18 cellular contexts compared by ENCODE assay signal in genomic region chr7:151611041-151611440, GRCh38.
DNase-seq lines count a peak whose midpoint lies in the region; ATAC-seq and TF ChIP-seq lines count a peak whose summit lies in the region.
"Had no signal": no experiment of that assay in that cellular context is flagged by ENCODE, and none has a peak within 500 bp of the region (broad histone marks: within the 10 kb centered on the region; RNA-seq: fewer than 3 reads in every experiment).

No MANE protein-coding gene starts in this region.

- no peak overlapping the region for H2BK20ac ChIP-seq in IMR-90 (ENCODE audit: low read depth, low read length)

- H3K9ac ChIP-seq in IMR-90 (ENCODE audit: low read depth, low read length), result no peak overlapping the region
- H3K9ac ChIP-seq: GM23248 had no signal

- H3K27me3 Mint-ChIP-seq in WTC11 (ENCODE audit: low read depth) (no peaks in the 10 kb centered on the region), Caco-2 (ENCODE audit: insufficient read depth, unreplicated experiment) (no peaks in the 10 kb centered on the region)
- H3K27me3 Mint-ChIP-seq: CD4-positive, CD25-positive, alpha-beta regulatory T cell had no signal

- no peak for TF ChIP-seq POLR2A in IMR-90 (IDR thresholded peaks at IDR 0.05; ENCODE audit: low read depth, low read length)

- in situ Hi-C loops in IMR-90 (cut with MboI; ENCODE audit: low sequenced_read_pairs), result no loop called here

- no peak overlapping the region for H2BK15ac ChIP-seq in IMR-90 (ENCODE audit: low read depth, low read length)

- H3K4me1 Mint-ChIP-seq in WTC11, result no peaks in the 10 kb centered on the region
- H3K4me1 Mint-ChIP-seq in Caco-2 (ENCODE audit: low read depth, unreplicated experiment), result no peaks in the 10 kb centered on the region

- TF ChIP-seq RAD21 in IMR-90 (IDR thresholded peaks at IDR 0.05; ENCODE audit: low read length), result no peak

- H3K36me3 ChIP-seq in IMR-90 (ENCODE audit: control insufficient read depth, insufficient read depth, low read length) (no peaks in the 10 kb centered on the region), upper lobe of right lung (peaks cover 4% of the 10 kb centered on the region), Caco-2 (ENCODE audit: control insufficient read depth, insufficient read depth, low read length) (no peaks in the 10 kb centered on the region)

- no peak overlapping the region for H2BK5ac ChIP-seq in IMR-90 (ENCODE audit: low read depth, low read length, poor library complexity, severe bottlenecking)

- no peak overlapping the region for H3K4ac ChIP-seq in IMR-90 (ENCODE audit: low read depth, low read length)

- H3K9me3 Mint-ChIP-seq in WTC11, result no peaks in the 10 kb centered on the region
- H3K9me3 Mint-ChIP-seq in Caco-2 (ENCODE audit: unreplicated experiment), result no peaks in the 10 kb centered on the region
- H3K9me3 Mint-ChIP-seq: CD4-positive, CD25-positive, alpha-beta regulatory T cell; CD8-positive, alpha-beta T cell had no signal

- H3K4me2 ChIP-seq in IMR-90 (ENCODE audit: low read depth, low read length), result no peak overlapping the region

- intact Hi-C loops in IMR-90 (cut with micrococcal nuclease), result no loop called here
- intact Hi-C loops in upper lobe of right lung (cut with DNase I), result no loop called here
- intact Hi-C loops in Caco-2 (cut with micrococcal nuclease; ENCODE audit: unreplicated experiment), result no loop called here

- H4K5ac ChIP-seq in IMR-90 (ENCODE audit: low read depth, low read length), result no peak overlapping the region

- ATAC-seq in IMR-90 (ENCODE audit: low read depth), result no peak
- no peak for ATAC-seq in WTC11
- ATAC-seq in left lobe of liver, result no peak
- ATAC-seq in upper lobe of right lung, result peak; percentile 56
- ATAC-seq: CD8-positive, alpha-beta T cell; GM12878 had no signal

- no peak overlapping the region for H3K18ac ChIP-seq in IMR-90 (ENCODE audit: low read depth, low read length)

- H3K23ac ChIP-seq in IMR-90 (ENCODE audit: low read depth, low read length), result no peak overlapping the region

- peaks cover 38 to 64% of the 10 kb centered on the region in 2 experiments for H3K79me1 ChIP-seq in IMR-90 (ENCODE audit: low read depth in 1 of 2, low read length in 2 of 2)

- H3K56ac ChIP-seq in IMR-90 (ENCODE audit: extremely low read depth, insufficient read depth, low read length), result no peak overlapping the region

- H3K9me3 ChIP-seq in IMR-90 (ENCODE audit: control insufficient read depth, insufficient read depth, low read length) (no peaks in the 10 kb centered on the region), upper lobe of right lung (no peaks in the 10 kb centered on the region), Caco-2 (no peaks in the 10 kb centered on the region)

- H3K27ac ChIP-seq in IMR-90 (ENCODE audit: insufficient read depth, low read length), result no peak overlapping the region
- no peak overlapping the region for H3K27ac ChIP-seq in upper lobe of right lung
- H3K27ac ChIP-seq: GM23248 had no signal

- H2AK5ac ChIP-seq in IMR-90 (ENCODE audit: low read depth, low read length), result no peak overlapping the region

- TF ChIP-seq CTCF in IMR-90 (conservative IDR thresholded peaks at IDR 0.05; ENCODE audit: low read depth, low read length), result no peak
- TF ChIP-seq CTCF in WTC11 (IDR thresholded peaks at IDR 0.05), result no peak
- no peak for TF ChIP-seq CTCF in upper lobe of right lung (IDR thresholded peaks at IDR 0.05)
- no peak for TF ChIP-seq CTCF in Caco-2 (IDR thresholded peaks at IDR 0.05; ENCODE audit: insufficient read depth in 1 of 2, low read depth in 1 of 2, low read length in 1 of 2, severe bottlenecking in 1 of 2, unreplicated experiment in 1 of 2)

- DNase-seq in IMR-90, result no peak
- DNase-seq in WTC11 (ENCODE audit: low spot score), result no peak
- peak; percentile 14 for DNase-seq in left lobe of liver (ENCODE audit: low spot score)
- no peak for DNase-seq in upper lobe of right lung
- no peak for DNase-seq in Caco-2
- no peak for DNase-seq in inferior parietal cortex (ENCODE audit: extremely low spot score)
- DNase-seq in SIG-M5 treated with dmso at 0.1 percent for 504 hours (lab: John Stamatoyannopoulos, UW; ENCODE audit: unreplicated experiment), result no peak
- DNase-seq: C1 segment of cervical spinal cord; CD4-positive, CD25-positive, alpha-beta regulatory T cell; CD8-positive, alpha-beta T cell; DMS 273 treated with DMSO at 0.1 percent for 48 hours; DMS79; EL; GDM1; GM23248; H7; HCEC 1CT had no signal

- H3K36me3 Mint-ChIP-seq in WTC11 (peaks cover 2% of the 10 kb centered on the region; the same call in 1 of the 2 replicates), Caco-2 (ENCODE audit: insufficient read depth, unreplicated experiment) (no peaks in the 10 kb centered on the region)

- CTCF ChIA-PET in IMR-90 (lab: Yijun Ruan, JAX), result interaction anchor here (2.4 kb wide), 1 partner anchor 20 kb away, joined by 9 read pairs; no protein-coding TSS in a partner anchor
- CTCF ChIA-PET in WTC11 (lab: Charles Lee), result interaction anchor here (0.7 to 1.9 kb wide), 4 partner anchors 19 to 499 kb away, joined by 3 to 7 read pairs (median 3); no protein-coding TSS in a partner anchor
- CTCF ChIA-PET in Caco-2 (lab: Charles Lee), result no interaction called here

- no peak overlapping the region for H4K8ac ChIP-seq in IMR-90 (ENCODE audit: low read depth in 2 of 2, low read length in 2 of 2)

- WGBS in IMR-90 (ENCODE audit: extremely low coverage in 2 of 2, insufficient read length in 1 of 2), 2 experiments, result 93% methylated on average over 7 of the region's 11 CpGs; no CpG with 5 or more reads in 1 of the 2 experiments

- H3K4me3 Mint-ChIP-seq in WTC11, result no peak overlapping the region
- no peak overlapping the region for H3K4me3 Mint-ChIP-seq in Caco-2 (ENCODE audit: unreplicated experiment)
- H3K4me3 Mint-ChIP-seq: CD4-positive, CD25-positive, alpha-beta regulatory T cell; CD8-positive, alpha-beta T cell had no signal

- H3K27ac Mint-ChIP-seq in WTC11 (peak overlapping the region; percentile 53; the same call in 1 of the 2 replicates), Caco-2 (ENCODE audit: unreplicated experiment) (no peak overlapping the region)
- H3K27ac Mint-ChIP-seq: CD4-positive, CD25-positive, alpha-beta regulatory T cell; CD8-positive, alpha-beta T cell had no signal

- no peaks in the 10 kb centered on the region for H3K27me3 ChIP-seq in IMR-90 (ENCODE audit: control insufficient read depth, insufficient read depth, low read length)
- H3K27me3 ChIP-seq in upper lobe of right lung, result no peaks in the 10 kb centered on the region
- no peaks in the 10 kb centered on the region for H3K27me3 ChIP-seq in Caco-2 (replicated peaks; ENCODE audit: control insufficient read depth, insufficient read depth, low read length)

- H2AFZ ChIP-seq in IMR-90 (replicated peaks; ENCODE audit: low read length, poor library complexity), result no peak overlapping the region
- H2AFZ ChIP-seq: GM23248 had no signal

- dilution Hi-C loops in IMR-90 (cut with HindIII; ENCODE audit: low sequenced_read_pairs, unreplicated experiment), result no loop called here

- POLR2A ChIA-PET in IMR-90 (lab: Charles Lee; ENCODE audit: unreplicated experiment), result no interaction called here
- POLR2A ChIA-PET in WTC11 (lab: Charles Lee), result no interaction called here
- POLR2A ChIA-PET in Caco-2 (lab: Charles Lee), result no interaction called here

- H3K4me1 ChIP-seq in IMR-90 (ENCODE audit: control insufficient read depth, insufficient read depth, low read length), result peaks cover 6% of the 10 kb centered on the region
- no peaks in the 10 kb centered on the region for H3K4me1 ChIP-seq in upper lobe of right lung
- 0 out of 2 replicates have a peak, but pooled peaks cover 5% of the 10 kb centered on the region for H3K4me1 ChIP-seq in Caco-2

- no peak overlapping the region for H3K4me3 ChIP-seq in IMR-90 (ENCODE audit: insufficient read depth, low read depth, low read length)
- H3K4me3 ChIP-seq in upper lobe of right lung, result no peak overlapping the region
- H3K4me3 ChIP-seq in Caco-2 (ENCODE audit: low read depth, low read length), result no peak overlapping the region
- H3K4me3 ChIP-seq: GM12878, GM23248 had no signal

- H2BK120ac ChIP-seq in IMR-90 (ENCODE audit: low read depth, low read length), result no peak overlapping the region

- no peak overlapping the region for H3K14ac ChIP-seq in IMR-90 (replicated peaks; ENCODE audit: low read depth, low read length)

- no peak overlapping the region for H4K91ac ChIP-seq in IMR-90 (ENCODE audit: insufficient read depth, low read depth, low read length)

- no TSS peak for BruUV-seq in IMR-90 (replicated peaks; lab: Mats Ljungman, UMichigan)
- no TSS peak for BruUV-seq in Caco-2 (replicated peaks; lab: Mats Ljungman, UMichigan)

- peak overlapping the region; percentile 44 for H2AK9ac ChIP-seq in IMR-90 (replicated peaks; ENCODE audit: low read depth, low read length, poor library complexity)

- peaks cover 24% of the 10 kb centered on the region for H3K9me1 ChIP-seq in IMR-90 (ENCODE audit: insufficient read depth, low read length)

- H4K20me1 ChIP-seq in IMR-90 (ENCODE audit: insufficient read depth, low read length), result peaks cover 30% of the 10 kb centered on the region

TF ChIP-seq in IMR-90, 13 proteins besides CTCF, POLR2A, EP300 and RAD21 (continues in another document):
- TF ChIP-seq, protein P1, sequence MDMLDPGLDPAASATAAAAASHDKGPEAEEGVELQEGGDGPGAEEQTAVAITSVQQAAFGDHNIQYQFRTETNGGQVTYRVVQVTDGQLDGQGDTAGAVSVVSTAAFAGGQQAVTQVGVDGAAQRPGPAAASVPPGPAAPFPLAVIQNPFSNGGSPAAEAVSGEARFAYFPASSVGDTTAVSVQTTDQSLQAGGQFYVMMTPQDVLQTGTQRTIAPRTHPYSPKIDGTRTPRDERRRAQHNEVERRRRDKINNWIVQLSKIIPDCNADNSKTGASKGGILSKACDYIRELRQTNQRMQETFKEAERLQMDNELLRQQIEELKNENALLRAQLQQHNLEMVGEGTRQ (IDR thresholded peaks at IDR 0.05; ENCODE audit: low read depth, low read length), result no peak
- TF ChIP-seq RCOR1 (IDR thresholded peaks at IDR 0.05; ENCODE audit: insufficient replicate concordance, low read length), result no peak
- TF ChIP-seq NFE2L2 (IDR thresholded peaks at IDR 0.05; ENCODE audit: low read depth, low read length), result no peak
- no peak for TF ChIP-seq RFX5 (IDR thresholded peaks at IDR 0.05; ENCODE audit: low read depth, low read length)
- TF ChIP-seq FOS (IDR thresholded peaks at IDR 0.05; ENCODE audit: low read depth, low read length), result no peak

TF ChIP-seq in WTC11, 78 proteins besides CTCF, POLR2A, EP300 and RAD21:
- no peak for TF ChIP-seq RORB (CRISPR knock-in tag; IDR thresholded peaks at IDR 0.05)
- TF ChIP-seq HMGA2 (CRISPR knock-in tag; IDR thresholded peaks at IDR 0.05), result no peak
- no peak for TF ChIP-seq SMAD4 (CRISPR knock-in tag; IDR thresholded peaks at IDR 0.05)
- no peak for TF ChIP-seq ELF4 (CRISPR knock-in tag; IDR thresholded peaks at IDR 0.05; ENCODE audit: low read depth)
